In genomic region chr20:4324611-4325238, GRCh38 we compare ENCODE assay signal across 1 cellular context.
TF ChIP-seq lines count a peak whose summit lies in the region.

No MANE protein-coding gene starts in this region.

TF ChIP-seq in GM23338, 12 proteins besides CTCF, POLR2A, EP300 and RAD21 (continued from another document):
- TF ChIP-seq, protein P1, sequence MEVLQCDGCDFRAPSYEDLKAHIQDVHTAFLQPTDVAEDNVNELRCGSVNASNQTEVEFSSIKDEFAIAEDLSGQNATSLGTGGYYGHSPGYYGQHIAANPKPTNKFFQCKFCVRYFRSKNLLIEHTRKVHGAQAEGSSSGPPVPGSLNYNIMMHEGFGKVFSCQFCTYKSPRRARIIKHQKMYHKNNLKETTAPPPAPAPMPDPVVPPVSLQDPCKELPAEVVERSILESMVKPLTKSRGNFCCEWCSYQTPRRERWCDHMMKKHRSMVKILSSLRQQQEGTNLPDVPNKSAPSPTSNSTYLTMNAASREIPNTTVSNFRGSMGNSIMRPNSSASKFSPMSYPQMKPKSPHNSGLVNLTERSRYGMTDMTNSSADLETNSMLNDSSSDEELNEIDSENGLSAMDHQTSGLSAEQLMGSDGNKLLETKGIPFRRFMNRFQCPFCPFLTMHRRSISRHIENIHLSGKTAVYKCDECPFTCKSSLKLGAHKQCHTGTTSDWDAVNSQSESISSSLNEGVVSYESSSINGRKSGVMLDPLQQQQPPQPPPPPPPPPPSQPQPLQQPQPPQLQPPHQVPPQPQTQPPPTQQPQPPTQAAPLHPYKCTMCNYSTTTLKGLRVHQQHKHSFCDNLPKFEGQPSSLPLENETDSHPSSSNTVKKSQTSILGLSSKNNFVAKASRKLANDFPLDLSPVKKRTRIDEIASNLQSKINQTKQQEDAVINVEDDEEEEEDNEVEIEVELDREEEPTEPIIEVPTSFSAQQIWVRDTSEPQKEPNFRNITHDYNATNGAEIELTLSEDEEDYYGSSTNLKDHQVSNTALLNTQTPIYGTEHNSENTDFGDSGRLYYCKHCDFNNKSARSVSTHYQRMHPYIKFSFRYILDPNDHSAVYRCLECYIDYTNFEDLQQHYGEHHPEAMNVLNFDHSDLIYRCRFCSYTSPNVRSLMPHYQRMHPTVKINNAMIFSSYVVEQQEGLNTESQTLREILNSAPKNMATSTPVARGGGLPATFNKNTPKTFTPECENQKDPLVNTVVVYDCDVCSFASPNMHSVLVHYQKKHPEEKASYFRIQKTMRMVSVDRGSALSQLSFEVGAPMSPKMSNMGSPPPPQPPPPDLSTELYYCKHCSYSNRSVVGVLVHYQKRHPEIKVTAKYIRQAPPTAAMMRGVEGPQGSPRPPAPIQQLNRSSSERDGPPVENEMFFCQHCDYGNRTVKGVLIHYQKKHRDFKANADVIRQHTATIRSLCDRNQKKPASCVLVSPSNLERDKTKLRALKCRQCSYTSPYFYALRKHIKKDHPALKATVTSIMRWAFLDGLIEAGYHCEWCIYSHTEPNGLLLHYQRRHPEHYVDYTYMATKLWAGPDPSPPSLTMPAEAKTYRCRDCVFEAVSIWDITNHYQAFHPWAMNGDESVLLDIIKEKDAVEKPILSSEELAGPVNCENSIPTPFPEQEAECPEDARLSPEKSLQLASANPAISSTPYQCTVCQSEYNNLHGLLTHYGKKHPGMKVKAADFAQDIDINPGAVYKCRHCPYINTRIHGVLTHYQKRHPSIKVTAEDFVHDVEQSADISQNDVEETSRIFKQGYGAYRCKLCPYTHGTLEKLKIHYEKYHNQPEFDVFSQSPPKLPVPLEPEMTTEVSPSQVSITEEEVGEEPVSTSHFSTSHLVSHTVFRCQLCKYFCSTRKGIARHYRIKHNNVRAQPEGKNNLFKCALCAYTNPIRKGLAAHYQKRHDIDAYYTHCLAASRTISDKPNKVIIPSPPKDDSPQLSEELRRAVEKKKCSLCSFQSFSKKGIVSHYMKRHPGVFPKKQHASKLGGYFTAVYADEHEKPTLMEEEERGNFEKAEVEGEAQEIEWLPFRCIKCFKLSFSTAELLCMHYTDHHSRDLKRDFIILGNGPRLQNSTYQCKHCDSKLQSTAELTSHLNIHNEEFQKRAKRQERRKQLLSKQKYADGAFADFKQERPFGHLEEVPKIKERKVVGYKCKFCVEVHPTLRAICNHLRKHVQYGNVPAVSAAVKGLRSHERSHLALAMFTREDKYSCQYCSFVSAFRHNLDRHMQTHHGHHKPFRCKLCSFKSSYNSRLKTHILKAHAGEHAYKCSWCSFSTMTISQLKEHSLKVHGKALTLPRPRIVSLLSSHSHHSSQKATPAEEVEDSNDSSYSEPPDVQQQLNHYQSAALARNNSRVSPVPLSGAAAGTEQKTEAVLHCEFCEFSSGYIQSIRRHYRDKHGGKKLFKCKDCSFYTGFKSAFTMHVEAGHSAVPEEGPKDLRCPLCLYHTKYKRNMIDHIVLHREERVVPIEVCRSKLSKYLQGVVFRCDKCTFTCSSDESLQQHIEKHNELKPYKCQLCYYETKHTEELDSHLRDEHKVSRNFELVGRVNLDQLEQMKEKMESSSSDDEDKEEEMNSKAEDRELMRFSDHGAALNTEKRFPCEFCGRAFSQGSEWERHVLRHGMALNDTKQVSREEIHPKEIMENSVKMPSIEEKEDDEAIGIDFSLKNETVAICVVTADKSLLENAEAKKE (CRISPR knock-in tag; IDR thresholded peaks at IDR 0.05): no peak
- no peak for TF ChIP-seq EZH2phosphoT487 (IDR thresholded peaks at IDR 0.05; ENCODE audit: unreplicated experiment)
- no peak for TF ChIP-seq POLR2AphosphoS5 (IDR thresholded peaks at IDR 0.05; ENCODE audit: low read depth)
- no peak for TF ChIP-seq NANOG (IDR thresholded peaks at IDR 0.05; ENCODE audit: borderline replicate concordance)
